17 cellular contexts compared by ENCODE assay signal in genomic region chr15:49742381-49742780, GRCh38.
DNase-seq lines count a peak whose midpoint lies in the region; ATAC-seq, FAIRE-seq and TF ChIP-seq lines count a peak whose summit lies in the region.
"Had no signal": no experiment of that assay in that cellular context is flagged by ENCODE, and none has a peak within 500 bp of the region (broad histone marks: within the 10 kb centered on the region; RNA-seq: fewer than 3 reads in every experiment).

No MANE protein-coding gene starts in this region.

- CTCF ChIA-PET in HepG2 (lab: Yijun Ruan, JAX; ENCODE audit: low intra/inter-chr PET ratio, low total read pairs), result no interaction called here

- no peak for FAIRE-seq in HepG2 (lab: Jason Lieb, UNC)
- FAIRE-seq: G401.6, HTR-8/SVneo had no signal

- intact Hi-C loops in HepG2 (cut with micrococcal nuclease; ENCODE audit: unreplicated experiment) (no loop called here), left ventricle myocardium superior (cut with micrococcal nuclease) (no loop called here)

- H3K4me1 ChIP-seq in liver (ENCODE audit: control insufficient read depth in 4 of 4, insufficient read depth in 4 of 4, low read length in 3 of 4) (no peaks in the 10 kb centered on the region), HepG2 (ENCODE audit: insufficient read depth, low read length) (no peaks in the 10 kb centered on the region)
- H3K4me1 ChIP-seq: BE2C had no signal

- no peak overlapping the region for H3K27ac ChIP-seq in liver (ENCODE audit: low read depth in 1 of 2, low read length in 2 of 2)
- H3K27ac ChIP-seq in HepG2 (ENCODE audit: extremely low read length, insufficient read depth, low read length), result no peak overlapping the region

- H3K79me2 ChIP-seq in HepG2 (ENCODE audit: insufficient read depth, low read length), result no peaks in the 10 kb centered on the region

- H3K4me2 ChIP-seq in HepG2 (ENCODE audit: low read depth, low read length), result no peak overlapping the region

- H4K20me1 ChIP-seq in HepG2 (ENCODE audit: insufficient read depth, low read length), result no peaks in the 10 kb centered on the region

- no peak overlapping the region for H2AFZ ChIP-seq in HepG2 (ENCODE audit: low read length)

- in situ Hi-C loops in HepG2 (cut with HindIII; ENCODE audit: extremely low pct_ligation_motif_present, low pct_unique_long_range_greater_than_20kb), result no loop called here

- POLR2A ChIA-PET in HepG2 (lab: Yijun Ruan, JAX), result no interaction called here

- TF ChIP-seq RAD21 in liver (IDR thresholded peaks at IDR 0.05) (peak in 1 of 2 donors; percentile 7), HepG2 (CRISPR knock-in tag; IDR thresholded peaks at IDR 0.05) (no peak)

- ATAC-seq in HepG2 (no peak), left ventricle myocardium superior (peak; percentile 84), HG03039 (IDR thresholded peaks at IDR 0.05; ENCODE audit: unreplicated experiment) (no peak)

- no peak overlapping the region for H3K4me3 ChIP-seq in liver (ENCODE audit: low read depth in 1 of 3, low read length in 3 of 3)
- H3K4me3 ChIP-seq in HepG2 (replicated peaks in 1 of 3; ENCODE audit: insufficient read depth in 1 of 3, low read depth in 2 of 3, low read length in 3 of 3), result no peak overlapping the region

- no peak overlapping the region for H3K9ac ChIP-seq in liver (ENCODE audit: low read depth in 1 of 2, low read length in 2 of 2)
- no peak overlapping the region for H3K9ac ChIP-seq in HepG2 (ENCODE audit: insufficient read depth, low read depth, low read length)

- TF ChIP-seq EP300 in HepG2 (IDR thresholded peaks at IDR 0.05; ENCODE audit: low read depth in 2 of 2, low read length in 2 of 2) (no peak), HepG2 (CRISPR knock-in tag; IDR thresholded peaks at IDR 0.05; ENCODE audit: borderline replicate concordance) (no peak)

- BruUV-seq in HepG2 (replicated peaks; lab: Mats Ljungman, UMichigan), result no TSS peak

- H3K9me3 ChIP-seq in liver (ENCODE audit: control insufficient read depth in 4 of 4, low read length in 3 of 4) (no peaks in the 10 kb centered on the region), HepG2 (ENCODE audit: low read length) (no peaks in the 10 kb centered on the region)
- H3K9me3 ChIP-seq: BE2C had no signal

- WGBS in liver, result 74% methylated on average over 3 of the region's 3 CpGs
- WGBS in HepG2 (ENCODE audit: low lambda C conversion rate), result 8% methylated on average over 2 of the region's 3 CpGs

- TF ChIP-seq POLR2A in HepG2 (IDR thresholded peaks at IDR 0.05; ENCODE audit: insufficient read depth in 1 of 2, low read depth in 2 of 2, low read length in 2 of 2), result no peak

- no peaks in the 10 kb centered on the region for H3K36me3 ChIP-seq in liver (ENCODE audit: control insufficient read depth in 4 of 4, insufficient read depth in 3 of 4, low read depth in 1 of 4, low read length in 3 of 4)
- H3K36me3 ChIP-seq in HepG2 (replicated peaks in 1 of 2; ENCODE audit: control insufficient read depth in 1 of 2, insufficient read depth in 2 of 2, low read length in 2 of 2), result no peaks in the 10 kb centered on the region
- H3K36me3 ChIP-seq: BE2C had no signal

- TF ChIP-seq CTCF in liver (IDR thresholded peaks at IDR 0.05; ENCODE audit: low read depth, low read length, missing input control) (no peak), HepG2 (CRISPR knock-in tag; IDR thresholded peaks at IDR 0.05) (no peak)

- DNase-seq in HepG2 (ENCODE audit: low spot score) (no peak), left ventricle myocardium superior (peak; percentile 48), myocyte (ENCODE audit: low read depth) (peak; percentile 93), RKO (ENCODE audit: low spot score) (no peak)
- DNase-seq in activated T-cell treated with anti-CD3 and anti-CD28 coated beads, Interleukin-2, amount 50 U/mL, for 48 hours, result no peak
- no peak for DNase-seq in stimulated activated naive CD4-positive, alpha-beta T cell treated with Interleukin-2 at 50 U/mL for 16 hours (lab: John Stamatoyannopoulos, UW)
- DNase-seq: BE2C; CD4-positive, CD25-positive, alpha-beta regulatory T cell; H7; HFFc6; Kasumi-1; NCI-H146; NCI-H446 treated with DMSO at 0.1 percent for 48 hours had no signal

- H3K27me3 ChIP-seq in liver (ENCODE audit: control insufficient read depth in 4 of 4, insufficient read depth in 4 of 4, low read length in 3 of 4), result no peaks in the 10 kb centered on the region
- no peaks in the 10 kb centered on the region for H3K27me3 ChIP-seq in HepG2 (ENCODE audit: control insufficient read depth in 1 of 2, insufficient read depth in 2 of 2, low read length in 2 of 2)

TF ChIP-seq in liver, 16 proteins besides CTCF, POLR2A, EP300 and RAD21:
- TF ChIP-seq RXRA (IDR thresholded peaks at IDR 0.05) (peak in 1 of 2 donors; percentile 7), HNF4A (conservative IDR thresholded peaks at IDR 0.05) (peak in 1 of 2 donors; percentile 48), HNF4G (IDR thresholded peaks at IDR 0.05) (peak; percentile 15), SP1 (IDR thresholded peaks at IDR 0.05) (peak; percentile 62), YY1 (IDR thresholded peaks at IDR 0.05) (no peak), GABPA (IDR thresholded peaks at IDR 0.05 in 1 of 2, conservative IDR thresholded peaks at IDR 0.05 in 1 of 2) (no peak)
TF ChIP-seq in liver: peak in this region for 4.

TF ChIP-seq in HepG2, 621 proteins besides CTCF, POLR2A, EP300 and RAD21 (continues in another document):
- TF ChIP-seq HBP1 (CRISPR knock-in tag; IDR thresholded peaks at IDR 0.05; ENCODE audit: low read depth), result no peak
- no peak for TF ChIP-seq CBX5 (CRISPR knock-in tag; IDR thresholded peaks at IDR 0.05; ENCODE audit: borderline replicate concordance)
- no peak for TF ChIP-seq PRDM10 (CRISPR knock-in tag; IDR thresholded peaks at IDR 0.05; ENCODE audit: low read depth)
- TF ChIP-seq UBTF (CRISPR knock-in tag; IDR thresholded peaks at IDR 0.05), result no peak
- no peak for TF ChIP-seq RBAK (CRISPR knock-in tag; IDR thresholded peaks at IDR 0.05)
- TF ChIP-seq SMYD3 (CRISPR knock-in tag; IDR thresholded peaks at IDR 0.05), result no peak

Comparison
In these comparisons a context has a peak if more than half of its experiments do, and no peak if none do; other contexts are left out.
1. DNase-seq: peak in left ventricle myocardium superior (single experiment) and myocyte (single experiment); none in HepG2 (single experiment), RKO (single experiment), activated T-cell treated with anti-CD3 and anti-CD28 coated beads, Interleukin-2, amount 50 U/mL, for 48 hours (0 of 2) and stimulated activated naive CD4-positive, alpha-beta T cell treated with Interleukin-2 at 50 U/mL for 16 hours (single experiment).